In the genomic region with DNA sequence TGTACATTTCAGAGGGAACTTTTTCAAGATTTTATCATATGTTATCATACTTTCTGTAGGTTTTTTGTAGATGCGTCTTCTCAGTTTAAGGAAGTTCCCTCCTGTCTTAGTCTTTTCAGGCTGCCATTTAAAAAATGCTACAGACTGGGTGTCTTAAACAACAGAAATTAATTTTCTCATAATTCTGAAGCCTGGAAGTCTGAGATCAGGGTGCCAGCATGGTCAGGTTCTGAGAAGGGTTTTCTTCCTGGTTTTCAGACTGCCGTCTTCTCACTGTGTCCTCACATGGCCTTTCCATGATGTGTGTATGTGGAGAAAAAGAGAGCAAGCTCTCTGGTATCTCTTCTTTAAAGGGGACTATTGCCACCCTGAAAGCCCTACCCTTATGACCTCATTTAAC, we compare ENCODE assay signal across 30 cellular contexts.
"Had no signal": no experiment of that assay in that cellular context is flagged by ENCODE, and none has a peak within 500 bp of the region (broad histone marks: within the 10 kb centered on the region; RNA-seq: fewer than 3 reads in every experiment).

No MANE protein-coding gene starts in this region.

- H3K4me3 ChIP-seq: adrenal gland, ascending aorta, body of pancreas, breast epithelium, cardiac muscle cell had no signal

- H3K27me3 ChIP-seq: adrenal gland, ascending aorta, body of pancreas, brain microvascular endothelial cell, breast epithelium, cardiac muscle cell had no signal

- H3K36me3 ChIP-seq: adrenal gland, ascending aorta, brain microvascular endothelial cell, breast epithelium, cardiac muscle cell had no signal

- H3K4me1 ChIP-seq: adrenal gland, ascending aorta, body of pancreas, breast epithelium had no signal

- H3K27ac ChIP-seq: adrenal gland, ascending aorta, body of pancreas, brain microvascular endothelial cell, breast epithelium, cardiac muscle cell had no signal

- DNase-seq: activated effector memory CD4-positive, alpha-beta T cell treated with anti-CD3 and anti-CD28 coated beads, Interleukin-2, amount 50 U/mL, for 16 hours; activated effector memory CD4-positive, alpha-beta T cell treated with Interleukin-2 at 50 U/mL for 16 hours; activated gamma-delta T cell; activated gamma-delta T cell treated with Interleukin-2 at 50 U/mL for 16 hours; activated naive CD4-positive, alpha-beta T cell; activated naive CD4-positive, alpha-beta T cell treated with anti-CD3 and anti-CD28 coated beads for 36 hours; activated naive CD4-positive, alpha-beta T cell treated with anti-CD3 and anti-CD28 coated beads, Interleukin-2, amount 10 ng/mL, durations not matched to agents 7 days and 5 days; activated naive CD4-positive, alpha-beta T cell treated with anti-CD3 and anti-CD28 coated beads, Interleukin-2, amount 50 U/mL, for 16 hours; activated naive CD4-positive, alpha-beta T cell treated with Interleukin-2 at 50 U/mL for 16 hours; activated naive CD8-positive, alpha-beta T cell treated with anti-CD3 and anti-CD28 coated beads for 36 hours; activated naive CD8-positive, alpha-beta T cell treated with anti-CD3 and anti-CD28 coated beads, Interleukin-2, amount 10 ng/mL, durations not matched to agents 7 days and 5 days; activated naive CD8-positive, alpha-beta T cell treated with anti-CD3 and anti-CD28 coated beads, Interleukin-2, amount 50 U/mL, for 24 hours; activated T-cell treated with anti-CD3 and anti-CD28 coated beads, Interleukin-2, amount 50 U/mL, for 1 hour; activated T-cell treated with anti-CD3 and anti-CD28 coated beads, Interleukin-2, amount 50 U/mL, for 24 hours; activated T-cell treated with anti-CD3 and anti-CD28 coated beads, Interleukin-2, amount 50 U/mL, for 4 hours; activated T-cell treated with anti-CD3 and anti-CD28 coated beads, Interleukin-2, amount 50 U/mL, for 48 hours; activated T-cell treated with anti-CD3 and anti-CD28 coated beads, Interleukin-2, amount 50 U/mL, for 72 hours; adrenal gland; amniotic stem cell; amygdala; anterior cingulate cortex; aorta; body of pancreas; brain microvascular endothelial cell; caudate nucleus; central memory CD4-positive, alpha-beta T cell; cerebellar nuclear complex had no signal
